ENCODE assay signal across 22 cellular contexts in the genomic region with DNA sequence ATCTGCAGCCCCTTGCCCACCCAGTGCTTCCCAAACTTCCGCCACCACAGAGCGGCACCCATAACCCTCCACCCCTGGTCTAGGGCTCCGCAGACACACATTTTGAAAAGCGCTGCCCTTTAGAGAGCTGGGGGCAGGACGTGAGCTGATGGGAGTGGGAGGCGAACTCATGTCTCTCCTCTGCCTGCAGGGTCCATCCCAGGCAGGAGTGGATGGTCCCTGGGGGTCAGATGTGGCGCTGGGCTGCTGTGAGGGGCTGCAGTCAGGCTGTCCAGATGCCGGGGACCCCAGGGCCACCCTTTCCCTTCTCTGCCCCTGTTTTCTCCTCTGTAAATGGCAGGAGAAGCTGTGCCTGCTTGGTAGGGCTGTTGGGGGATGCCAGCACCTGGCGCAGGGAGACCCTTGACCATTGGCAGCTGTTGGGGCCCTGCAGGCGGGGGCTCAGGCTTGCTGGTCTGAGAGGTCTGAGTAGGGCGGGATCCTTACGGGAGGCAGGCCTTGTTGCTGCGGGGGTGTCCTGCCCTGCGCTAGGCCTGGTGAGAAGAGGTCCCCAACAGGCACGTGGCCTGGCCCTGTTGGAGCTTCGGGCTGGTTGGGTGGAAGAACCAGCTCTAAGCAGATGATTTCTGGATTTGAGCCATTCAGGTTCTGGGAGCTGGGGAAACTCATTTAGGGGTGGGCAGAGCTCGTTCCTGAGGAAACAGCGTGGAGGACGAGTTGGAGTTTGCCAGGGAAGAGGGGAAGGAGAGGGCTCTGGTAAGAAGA. TPM values are rescaled to one million over a fixed set of nuclear protein-coding genes. Genes with fewer than 3 reads are reported as not detected.
A peak's percentile ranks its signal among the peaks of the same experiment; 100 is the strongest.
DNase-seq lines count a peak whose midpoint lies in the region; FAIRE-seq and TF ChIP-seq lines count a peak whose summit lies in the region.
"Had no signal": no experiment of that assay in that cellular context is flagged by ENCODE, and none has a peak within 500 bp of the region (broad histone marks: within the 10 kb centered on the region; RNA-seq: fewer than 3 reads in every experiment).

No MANE protein-coding gene starts in this region.

- peak overlapping the region; percentile 40 for H3K4me2 ChIP-seq in DOHH2 (ENCODE audit: low read length)
- H3K4me2 ChIP-seq in OCI-LY1 (ENCODE audit: low read length) = peak overlapping the region; percentile 55
- H3K4me2 ChIP-seq in H1 (ENCODE audit: insufficient read depth in 1 of 2, low read depth in 2 of 2, low read length in 2 of 2) = no peak overlapping the region
- H3K4me2 ChIP-seq in neural progenitor cell = no peak overlapping the region

- peak overlapping the region; percentile 88; the same call in 1 of the 2 replicates for H2BK15ac ChIP-seq in H1 (ENCODE audit: low read length)

- TF ChIP-seq CTCF in DOHH2 (IDR thresholded peaks at IDR 0.05; ENCODE audit: low read depth, low read length, poor library complexity, severe bottlenecking) = no peak
- no peak for TF ChIP-seq CTCF in OCI-LY1 (IDR thresholded peaks at IDR 0.05; ENCODE audit: low read length)
- TF ChIP-seq CTCF in H1 (IDR thresholded peaks at IDR 0.05; ENCODE audit: control extremely low read depth in 1 of 3, insufficient read depth in 1 of 3, low read depth in 1 of 3, low read length in 3 of 3) = no peak
- TF ChIP-seq CTCF in neural progenitor cell (IDR thresholded peaks at IDR 0.05) = no peak

- peaks cover 2% of the 10 kb centered on the region for H3K9me3 Mint-ChIP-seq in neural progenitor cell
- H3K9me3 Mint-ChIP-seq: HFFc6; stimulated activated naive CD8-positive, alpha-beta T cell treated with anti-CD3 and anti-CD28 coated beads, Interleukin-15, Interleukin-2, amounts not matched to agents 100 ng/mL and 50 ng/mL, for 24 hours had no signal

- H3K9me3 ChIP-seq in DOHH2 (ENCODE audit: control insufficient read depth, insufficient read depth, low read length) = no peaks in the 10 kb centered on the region
- no peaks in the 10 kb centered on the region for H3K9me3 ChIP-seq in OCI-LY1 (ENCODE audit: low read length)
- no peaks in the 10 kb centered on the region for H3K9me3 ChIP-seq in H1 (ENCODE audit: insufficient read depth in 2 of 2, low read depth in 1 of 2, low read length in 1 of 2)
- no peaks in the 10 kb centered on the region for H3K9me3 ChIP-seq in neural progenitor cell (ENCODE audit: low read depth)
- H3K9me3 ChIP-seq: thoracic aorta, vagina had no signal

- H3K4me1 Mint-ChIP-seq in neural progenitor cell = peaks cover 13% of the 10 kb centered on the region
- H3K4me1 Mint-ChIP-seq: activated CD4-positive, alpha-beta T cell treated with anti-CD3 and anti-CD28 coated beads for 36 hours had no signal

- peaks cover 6% of the 10 kb centered on the region for H3K27me3 Mint-ChIP-seq in neural progenitor cell (ENCODE audit: insufficient read depth, low read depth)
- H3K27me3 Mint-ChIP-seq: activated CD4-positive, alpha-beta T cell treated with anti-CD3 and anti-CD28 coated beads for 36 hours; stimulated activated naive CD8-positive, alpha-beta T cell treated with anti-CD3 and anti-CD28 coated beads, Interleukin-15, Interleukin-2, amounts not matched to agents 100 ng/mL and 50 ng/mL, for 24 hours had no signal

- no peaks in the 10 kb centered on the region for H3F3A ChIP-seq in DOHH2 (ENCODE audit: control insufficient read depth, insufficient read depth)
- H3F3A ChIP-seq in OCI-LY1 (ENCODE audit: insufficient read depth, low read length) = no peaks in the 10 kb centered on the region
- no peaks in the 10 kb centered on the region for H3F3A ChIP-seq in neural progenitor cell (ENCODE audit: low read depth)

- H3K9ac ChIP-seq in OCI-LY1 (ENCODE audit: low read length) (peak overlapping the region; percentile 68; the same call in 1 of the 2 replicates), H1 (replicated peaks in 1 of 4; ENCODE audit: extremely low read depth in 1 of 4, low read depth in 3 of 4, low read length in 3 of 4) (no peak overlapping the region), neural progenitor cell (no peak overlapping the region)

- no peak for DNase-seq in H1 (ENCODE audit: low read depth in 1 of 2, low spot score in 2 of 2)
- no peak for DNase-seq in neural progenitor cell (ENCODE audit: low spot score)
- no peak for DNase-seq in NCI-H1092 (lab: John Stamatoyannopoulos, UW)
- no peak for DNase-seq in erythroblast (lab: John Stamatoyannopoulos, UW)
- DNase-seq in posterior vena cava (ENCODE audit: low spot score) = no peak
- DNase-seq in HEK293T (ENCODE audit: extremely low spot score) = no peak
- DNase-seq: activated CD4-positive, alpha-beta T cell treated with anti-CD3 and anti-CD28 coated beads for 36 hours; activated effector memory CD4-positive, alpha-beta T cell treated with anti-CD3 and anti-CD28 coated beads, Interleukin-2, amount 50 U/mL, for 16 hours; activated T-cell treated with anti-CD3 and anti-CD28 coated beads, Interleukin-2, amount 50 U/mL, for 1 hour; cerebellar nuclear complex; HFFc6; NCI-H1092 treated with DMSO at 0.1 percent for 48 hours; NCI-H187 had no signal

- no peak overlapping the region for H3K4me3 ChIP-seq in DOHH2 (ENCODE audit: low read length)
- H3K4me3 ChIP-seq in OCI-LY1 (ENCODE audit: low read depth, low read length, poor library complexity, severe bottlenecking) = no peak overlapping the region
- no peak overlapping the region for H3K4me3 ChIP-seq in H1 (ENCODE audit: extremely low read depth in 1 of 4, insufficient read depth in 2 of 4, low read depth in 3 of 4, low read length in 4 of 4)
- H3K4me3 ChIP-seq in neural progenitor cell = no peak overlapping the region
- H3K4me3 ChIP-seq: thoracic aorta, vagina had no signal

- TF ChIP-seq RAD21 in H1 (IDR thresholded peaks at IDR 0.05 in 1 of 2, conservative IDR thresholded peaks at IDR 0.05 in 1 of 2; ENCODE audit: low read depth in 2 of 2, low read length in 2 of 2) = no peak

- H2AFZ ChIP-seq in OCI-LY1 (ENCODE audit: low read length) (no peak overlapping the region), H1 (ENCODE audit: low read length) (no peak overlapping the region), neural progenitor cell (replicated peaks) (no peak overlapping the region)

- H3K36me3 ChIP-seq in DOHH2 (ENCODE audit: control insufficient read depth, low read length) = no peaks in the 10 kb centered on the region
- no peaks in the 10 kb centered on the region for H3K36me3 ChIP-seq in OCI-LY1 (ENCODE audit: insufficient read depth, low read length)
- no peaks in the 10 kb centered on the region for H3K36me3 ChIP-seq in H1 (ENCODE audit: control insufficient read depth in 2 of 4, insufficient read depth in 4 of 4, low read length in 3 of 4)
- no peaks in the 10 kb centered on the region for H3K36me3 ChIP-seq in neural progenitor cell
- H3K36me3 ChIP-seq: thoracic aorta, vagina had no signal

- no peaks in the 10 kb centered on the region for H3K36me3 Mint-ChIP-seq in neural progenitor cell

- H3K27me3 ChIP-seq in DOHH2 (ENCODE audit: control insufficient read depth, low read length) (no peaks in the 10 kb centered on the region; the same call in 1 of the 2 replicates), OCI-LY1 (ENCODE audit: insufficient read depth, low read length) (no peaks in the 10 kb centered on the region), H1 (replicated peaks in 1 of 4; ENCODE audit: control insufficient read depth in 3 of 4, extremely low read depth in 1 of 4, insufficient read depth in 3 of 4, low read length in 3 of 4) (no peaks in the 10 kb centered on the region), neural progenitor cell (no peaks in the 10 kb centered on the region)
- H3K27me3 ChIP-seq: vagina had no signal

- no peak overlapping the region for H3K56ac ChIP-seq in H1 (replicated peaks; ENCODE audit: insufficient read length, low read depth, low read length)

- no peak overlapping the region for H2BK120ac ChIP-seq in H1 (replicated peaks; ENCODE audit: low read depth, low read length)

- no peak overlapping the region for H4K5ac ChIP-seq in H1 (ENCODE audit: insufficient read length, low read depth, low read length)

- POLR2A ChIA-PET in H1 (lab: Charles Lee; ENCODE audit: partially characterized antibody) (interaction anchor here (0.6 to 1.7 kb wide), 5 partner anchors 12 to 225 kb away, joined by 3 to 5 read pairs (median 3); partner anchors contain the start of gene WDR5), HEK293T (lab: Yijun Ruan, JAX) (no interaction called here)

- H3K79me2 ChIP-seq in DOHH2 (ENCODE audit: control insufficient read depth, low read length) (no peaks in the 10 kb centered on the region), OCI-LY1 (ENCODE audit: insufficient read depth, low read length) (no peaks in the 10 kb centered on the region), H1 (ENCODE audit: control insufficient read depth in 1 of 2, insufficient read depth in 2 of 2, low read length in 2 of 2) (no peaks in the 10 kb centered on the region), neural progenitor cell (ENCODE audit: low read depth) (no peaks in the 10 kb centered on the region)

- no peak overlapping the region for H2BK12ac ChIP-seq in H1 (ENCODE audit: low read depth, low read length)

- 0 out of 2 replicates have a peak overlapping the region, but pooled peaks have one; percentile 39 for H2AK5ac ChIP-seq in H1 (ENCODE audit: low read depth, low read length)

- no peak overlapping the region for H3K4me3 Mint-ChIP-seq in neural progenitor cell
- H3K4me3 Mint-ChIP-seq: activated CD4-positive, alpha-beta T cell treated with anti-CD3 and anti-CD28 coated beads for 36 hours; HFFc6; stimulated activated naive CD8-positive, alpha-beta T cell treated with anti-CD3 and anti-CD28 coated beads, Interleukin-15, Interleukin-2, amounts not matched to agents 100 ng/mL and 50 ng/mL, for 24 hours had no signal

- H4K8ac ChIP-seq in H1 (ENCODE audit: extremely low read depth, insufficient read depth, low read length) = no peak overlapping the region; the same call in 1 of the 2 replicates

- H3K79me1 ChIP-seq in H1 (ENCODE audit: low read depth, low read length) = no peaks in the 10 kb centered on the region

- no peak overlapping the region; the same call in 1 of the 2 replicates for H3K18ac ChIP-seq in H1 (ENCODE audit: extremely low read depth, low read length)

- H3K27ac Mint-ChIP-seq in neural progenitor cell = peak overlapping the region; percentile 72
- H3K27ac Mint-ChIP-seq: activated CD4-positive, alpha-beta T cell treated with anti-CD3 and anti-CD28 coated beads for 36 hours; HFFc6; stimulated activated naive CD8-positive, alpha-beta T cell treated with anti-CD3 and anti-CD28 coated beads, Interleukin-15, Interleukin-2, amounts not matched to agents 100 ng/mL and 50 ng/mL, for 24 hours had no signal

- no peaks in the 10 kb centered on the region for H3K23me2 ChIP-seq in H1 (ENCODE audit: low read depth, low read length)

- peaks cover 18% of the 10 kb centered on the region for H3K4me1 ChIP-seq in DOHH2 (ENCODE audit: control insufficient read depth, low read length)
- peaks cover 76% of the 10 kb centered on the region for H3K4me1 ChIP-seq in OCI-LY1 (ENCODE audit: insufficient read depth, low read length, severe bottlenecking)
- H3K4me1 ChIP-seq in H1 (replicated peaks in 1 of 4; ENCODE audit: control insufficient read depth in 3 of 4, insufficient read depth in 4 of 4, low read length in 3 of 4) = peaks cover 0 to 20% (median 12%) of the 10 kb centered on the region in 4 experiments; a peak in 6 of 7 replicates
- H3K4me1 ChIP-seq in neural progenitor cell = no peaks in the 10 kb centered on the region

- no peak overlapping the region for H2BK20ac ChIP-seq in H1 (ENCODE audit: low read length)

- no peak for FAIRE-seq in H1 (lab: Jason Lieb, UNC)

- CTCF ChIA-PET in H1 (lab: Charles Lee; ENCODE audit: partially characterized antibody) (interaction anchor here (0.6 to 3.0 kb wide), 30 partner anchors 12 to 289 kb away, joined by 3 to 18 read pairs (median 4); no protein-coding TSS in a partner anchor), HEK293T (lab: Yijun Ruan, JAX) (interaction anchor here (0.7 to 1.7 kb wide), 4 partner anchors 15 to 275 kb away, joined by 3 to 4 read pairs (median 4); no protein-coding TSS in a partner anchor)

- H3K23ac ChIP-seq in H1 (ENCODE audit: insufficient read length) = no peak overlapping the region

- intact Hi-C loops in posterior vena cava (cut with DNase I) = loop anchor here in 1 of 2 donors (10.0 kb wide), 1 partner anchor 150 kb away; the partner anchor contains the start of gene RXRA

- 78% methylated on average over 17 of the region's 19 CpGs; no CpG with 5 or more reads in 1 of the 2 experiments for WGBS in H1 (ENCODE audit: extremely low coverage in 1 of 2, insufficient coverage in 1 of 2, insufficient read length in 1 of 2, insufficient replicate concordance in 2 of 2, low coverage in 1 of 2, low lambda C conversion rate in 2 of 2, missing lambda C conversion rate in 1 of 2), 2 experiments

- no peak for TF ChIP-seq EP300 in H1 (IDR thresholded peaks at IDR 0.05; ENCODE audit: borderline replicate concordance in 1 of 2, low read depth in 2 of 2, low read length in 2 of 2)

- H2BK5ac ChIP-seq in H1 (ENCODE audit: low read depth, low read length) = peak overlapping the region; percentile 60; the same call in 1 of the 2 replicates

- TF ChIP-seq POLR2A in H1 (IDR thresholded peaks at IDR 0.05; ENCODE audit: control extremely low read depth in 1 of 2, low read depth in 2 of 2, low read length in 2 of 2) = no peak
- no peak for TF ChIP-seq POLR2A in erythroblast (IDR thresholded peaks at IDR 0.05; ENCODE audit: low read length)

- peak overlapping the region; percentile 69 for H3K4ac ChIP-seq in H1 (replicated peaks; ENCODE audit: insufficient read length, low read depth, low read length)

- peak overlapping the region; percentile 88 for H4K91ac ChIP-seq in H1 (replicated peaks; ENCODE audit: insufficient read length, low read length)

- H4K20me1 ChIP-seq in DOHH2 (ENCODE audit: control insufficient read depth, insufficient read depth, low read depth, low read length) (peaks cover 4% of the 10 kb centered on the region; the same call in 1 of the 2 replicates), OCI-LY1 (ENCODE audit: insufficient read depth, low read length) (no peaks in the 10 kb centered on the region), H1 (replicated peaks in 1 of 2; ENCODE audit: control insufficient read depth in 1 of 2, insufficient read depth in 2 of 2, low read length in 2 of 2) (no peaks in the 10 kb centered on the region), neural progenitor cell (ENCODE audit: low read depth) (no peaks in the 10 kb centered on the region)

- H3K14ac ChIP-seq in H1 (ENCODE audit: insufficient read length) = no peak overlapping the region

- H3K27ac ChIP-seq in DOHH2 (ENCODE audit: low read depth, low read length) = no peak overlapping the region
- no peak overlapping the region for H3K27ac ChIP-seq in OCI-LY1 (ENCODE audit: low read depth, low read length, poor library complexity, severe bottlenecking)
- no peak overlapping the region for H3K27ac ChIP-seq in H1 (ENCODE audit: low read depth, low read length)
- H3K27ac ChIP-seq in neural progenitor cell = no peak overlapping the region
- H3K27ac ChIP-seq: thoracic aorta, vagina had no signal

- H3K9me2 ChIP-seq in DOHH2 (replicated peaks; ENCODE audit: control insufficient read depth, low read length) (no peaks in the 10 kb centered on the region), OCI-LY1 (ENCODE audit: low read depth, low read length) (no peaks in the 10 kb centered on the region)

RNA-seq across cellular contexts. Expression of gene RNU6ATAC, which starts 10.3 kb away (rescaled TPM):
- 159 and 179 TPM in 2 replicates for total RNA-seq in H1 (2021; fragmentation: NEBNext Ultra II Directional; extraction: Animal tissue kit (Norgen Biotek cat#: 25700))
- not detected in 2 replicates for polyA plus RNA-seq in H1 (2011; rRNA removed)
- polyA plus RNA-seq in H1 (2011; cell fraction: cytosol; rRNA removed) = not detected
- polyA plus RNA-seq in H1 (2011; cell fraction: nucleus; rRNA removed) = not detected
- polyA plus RNA-seq in H1 (2012, experiment 1 of 2) = not detected in 4 replicates
- not detected for polyA plus RNA-seq in H1 (2012, experiment 2 of 2)
- not detected for polyA plus RNA-seq in H1 (2013, experiment 1 of 2)
- polyA plus RNA-seq in H1 (2013, experiment 2 of 2) = not detected
- polyA minus RNA-seq in H1 (2011; rRNA and poly(A)+ RNA removed) = under 0.01 TPM in 2 replicates
- 3,004 TPM for polyA minus RNA-seq in H1 (2011; cell fraction: cytosol; rRNA and poly(A)+ RNA removed)
- under 0.01 TPM for polyA minus RNA-seq in H1 (2011; cell fraction: nucleus; rRNA and poly(A)+ RNA removed)
- total RNA-seq in neural progenitor cell (ENCODE audit: low replicate concordance) (not detected in 2 replicates), posterior vena cava (100 to 1,000 TPM; 327 to 473 TPM)
- total RNA-seq: glomerular endothelial cell, lower leg skin, pulmonary artery endothelial cell, skeletal muscle tissue, thoracic aorta, vagina had no signal

RNA-seq across cellular contexts. Expression of gene WDR5, which starts 38.8 kb away (rescaled TPM):
- 68.1 and 69.7 TPM in 2 replicates for total RNA-seq in H1 (2021; fragmentation: NEBNext Ultra II Directional; extraction: Animal tissue kit (Norgen Biotek cat#: 25700))
- polyA plus RNA-seq in H1 (2011; rRNA removed) = 38.4 and 60.6 TPM in 2 replicates
- 56.9 TPM for polyA plus RNA-seq in H1 (2011; cell fraction: cytosol; rRNA removed)
- 76.4 TPM for polyA plus RNA-seq in H1 (2011; cell fraction: nucleus; rRNA removed)
- 42.0 to 58.2 TPM (median 56.5 TPM) in 4 replicates for polyA plus RNA-seq in H1 (2012, experiment 1 of 2)
- polyA plus RNA-seq in H1 (2012, experiment 2 of 2) = 44.3 TPM
- 35.2 TPM for polyA plus RNA-seq in H1 (2013, experiment 1 of 2)
- polyA plus RNA-seq in H1 (2013, experiment 2 of 2) = 36.8 TPM
- 22.2 and 24.4 TPM in 2 replicates for polyA minus RNA-seq in H1 (2011; rRNA and poly(A)+ RNA removed)
- 25.7 TPM for polyA minus RNA-seq in H1 (2011; cell fraction: cytosol; rRNA and poly(A)+ RNA removed)
- polyA minus RNA-seq in H1 (2011; cell fraction: nucleus; rRNA and poly(A)+ RNA removed) = 26.3 TPM
- total RNA-seq in neural progenitor cell (ENCODE audit: low replicate concordance) = 26.7 and 48.7 TPM in 2 replicates
- total RNA-seq in posterior vena cava = 10 to 100 TPM; 17.0 to 17.1 TPM

Comparison
In these comparisons a context has a peak if more than half of its experiments do, and no peak if none do; other contexts are left out.
1. H3K4me2 ChIP-seq: peak in DOHH2 (single experiment) and OCI-LY1 (single experiment); none in H1 (0 of 2) and neural progenitor cell (single experiment).
2. RNA of gene RNU6ATAC, which starts 10.3 kb away (total RNA-seq): 327 to 473 TPM in posterior vena cava and 159 to 179 TPM in H1; not detected in neural progenitor cell; every median in the first group is over 100 times any median in the second.